Comparison of ENCODE assay signal across 1 cellular context in the genomic region with DNA sequence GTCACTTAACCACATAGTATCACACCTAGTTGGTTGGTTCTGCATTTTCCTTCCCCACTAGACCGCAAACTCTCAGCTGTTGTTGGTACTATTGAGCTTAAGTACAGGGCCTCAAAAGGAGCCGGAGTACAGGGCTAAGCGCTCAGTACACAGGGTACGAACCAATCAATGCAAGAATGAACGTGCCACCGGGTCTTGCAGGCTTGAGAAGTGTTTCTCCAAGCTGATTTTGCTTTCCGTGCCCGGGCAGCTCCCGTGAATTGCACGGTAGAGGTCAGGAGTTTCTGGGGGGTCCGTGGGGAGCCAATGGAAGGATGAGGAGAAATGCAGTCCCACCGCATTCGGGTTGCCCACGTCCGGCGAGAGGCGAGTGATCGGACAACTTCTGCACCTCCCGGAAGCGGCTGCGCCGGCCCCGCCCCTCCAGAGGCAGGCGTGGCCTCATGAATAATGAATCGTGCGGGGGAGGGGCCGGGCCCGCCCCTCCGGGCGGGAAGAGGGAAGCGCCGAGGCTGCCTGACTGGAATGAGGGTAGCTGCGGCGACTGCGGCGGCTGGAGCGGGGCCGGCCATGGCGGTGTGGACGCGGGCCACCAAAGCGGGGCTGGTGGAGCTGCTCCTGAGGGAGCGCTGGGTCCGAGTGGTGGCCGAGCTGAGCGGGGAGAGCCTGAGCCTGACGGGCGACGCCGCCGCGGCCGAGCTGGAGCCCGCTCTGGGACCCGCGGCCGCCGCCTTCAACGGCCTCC.
A peak's percentile ranks its signal among the peaks of the same experiment; 100 is the strongest.
TF ChIP-seq lines count a peak whose summit lies in the region.

A gene (plus strand): TSS at position 523 of the 745 bp plus-strand sequence. CDS start 3 bp downstream, at position 526.

TF ChIP-seq in HepG2, 621 proteins besides CTCF, POLR2A, EP300 and RAD21 (continued from another document and continues in another):
- TF ChIP-seq, protein P1, sequence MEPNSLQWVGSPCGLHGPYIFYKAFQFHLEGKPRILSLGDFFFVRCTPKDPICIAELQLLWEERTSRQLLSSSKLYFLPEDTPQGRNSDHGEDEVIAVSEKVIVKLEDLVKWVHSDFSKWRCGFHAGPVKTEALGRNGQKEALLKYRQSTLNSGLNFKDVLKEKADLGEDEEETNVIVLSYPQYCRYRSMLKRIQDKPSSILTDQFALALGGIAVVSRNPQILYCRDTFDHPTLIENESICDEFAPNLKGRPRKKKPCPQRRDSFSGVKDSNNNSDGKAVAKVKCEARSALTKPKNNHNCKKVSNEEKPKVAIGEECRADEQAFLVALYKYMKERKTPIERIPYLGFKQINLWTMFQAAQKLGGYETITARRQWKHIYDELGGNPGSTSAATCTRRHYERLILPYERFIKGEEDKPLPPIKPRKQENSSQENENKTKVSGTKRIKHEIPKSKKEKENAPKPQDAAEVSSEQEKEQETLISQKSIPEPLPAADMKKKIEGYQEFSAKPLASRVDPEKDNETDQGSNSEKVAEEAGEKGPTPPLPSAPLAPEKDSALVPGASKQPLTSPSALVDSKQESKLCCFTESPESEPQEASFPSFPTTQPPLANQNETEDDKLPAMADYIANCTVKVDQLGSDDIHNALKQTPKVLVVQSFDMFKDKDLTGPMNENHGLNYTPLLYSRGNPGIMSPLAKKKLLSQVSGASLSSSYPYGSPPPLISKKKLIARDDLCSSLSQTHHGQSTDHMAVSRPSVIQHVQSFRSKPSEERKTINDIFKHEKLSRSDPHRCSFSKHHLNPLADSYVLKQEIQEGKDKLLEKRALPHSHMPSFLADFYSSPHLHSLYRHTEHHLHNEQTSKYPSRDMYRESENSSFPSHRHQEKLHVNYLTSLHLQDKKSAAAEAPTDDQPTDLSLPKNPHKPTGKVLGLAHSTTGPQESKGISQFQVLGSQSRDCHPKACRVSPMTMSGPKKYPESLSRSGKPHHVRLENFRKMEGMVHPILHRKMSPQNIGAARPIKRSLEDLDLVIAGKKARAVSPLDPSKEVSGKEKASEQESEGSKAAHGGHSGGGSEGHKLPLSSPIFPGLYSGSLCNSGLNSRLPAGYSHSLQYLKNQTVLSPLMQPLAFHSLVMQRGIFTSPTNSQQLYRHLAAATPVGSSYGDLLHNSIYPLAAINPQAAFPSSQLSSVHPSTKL (CRISPR knock-in tag; IDR thresholded peaks at IDR 0.05) = peak; percentile 68
- TF ChIP-seq, protein P2, sequence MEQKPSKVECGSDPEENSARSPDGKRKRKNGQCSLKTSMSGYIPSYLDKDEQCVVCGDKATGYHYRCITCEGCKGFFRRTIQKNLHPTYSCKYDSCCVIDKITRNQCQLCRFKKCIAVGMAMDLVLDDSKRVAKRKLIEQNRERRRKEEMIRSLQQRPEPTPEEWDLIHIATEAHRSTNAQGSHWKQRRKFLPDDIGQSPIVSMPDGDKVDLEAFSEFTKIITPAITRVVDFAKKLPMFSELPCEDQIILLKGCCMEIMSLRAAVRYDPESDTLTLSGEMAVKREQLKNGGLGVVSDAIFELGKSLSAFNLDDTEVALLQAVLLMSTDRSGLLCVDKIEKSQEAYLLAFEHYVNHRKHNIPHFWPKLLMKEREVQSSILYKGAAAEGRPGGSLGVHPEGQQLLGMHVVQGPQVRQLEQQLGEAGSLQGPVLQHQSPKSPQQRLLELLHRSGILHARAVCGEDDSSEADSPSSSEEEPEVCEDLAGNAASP (CRISPR knock-in tag; IDR thresholded peaks at IDR 0.05; ENCODE audit: borderline replicate concordance) = peak; percentile 63; the same call in 1 of the 2 replicates
- TF ChIP-seq ELF3 (CRISPR knock-in tag; IDR thresholded peaks at IDR 0.05) (peak; percentile 96), ZC3H4 (CRISPR knock-in tag; IDR thresholded peaks at IDR 0.05; ENCODE audit: borderline replicate concordance) (peak; percentile 57; the same call in 1 of the 2 replicates), ZNF782 (CRISPR knock-in tag; IDR thresholded peaks at IDR 0.05; ENCODE audit: borderline replicate concordance) (0 out of 2 replicates have a peak, but pooled peaks have one; percentile 29), CBX5 (CRISPR knock-in tag; IDR thresholded peaks at IDR 0.05; ENCODE audit: borderline replicate concordance) (peak; percentile 38; the same call in 1 of the 2 replicates), ATF1 (CRISPR knock-in tag; IDR thresholded peaks at IDR 0.05) (no peak), FIP1L1 (IDR thresholded peaks at IDR 0.05; ENCODE audit: borderline replicate concordance, insufficient read depth, low read depth, low read length) (no peak), TEAD2 (CRISPR knock-in tag; IDR thresholded peaks at IDR 0.05) (no peak), MIER2 (CRISPR knock-in tag; IDR thresholded peaks at IDR 0.05) (peak; percentile 20; the same call in 1 of the 2 replicates), ZNF792 (CRISPR knock-in tag; IDR thresholded peaks at IDR 0.05) (peak; percentile 87), HES4 (CRISPR knock-in tag; IDR thresholded peaks at IDR 0.05; ENCODE audit: borderline replicate concordance) (peak; percentile 51; the same call in 1 of the 2 replicates), HNRNPK (IDR thresholded peaks at IDR 0.05; ENCODE audit: low read depth, low read length, poor library complexity, severe bottlenecking) (peak; percentile 61), KAT2B (IDR thresholded peaks at IDR 0.05; ENCODE audit: borderline replicate concordance, low read depth, low read length) (no peak), JUND (CRISPR knock-in tag; IDR thresholded peaks at IDR 0.05) (no peak), TOE1 (CRISPR knock-in tag; IDR thresholded peaks at IDR 0.05) (peak; percentile 61; the same call in 1 of the 2 replicates), SMAD1 (CRISPR knock-in tag; IDR thresholded peaks at IDR 0.05; ENCODE audit: borderline replicate concordance, low read depth) (peak; percentile 82; the same call in 1 of the 2 replicates), TAF15 (IDR thresholded peaks at IDR 0.05; ENCODE audit: low read depth, low read length, poor library complexity, severe bottlenecking) (peak; percentile 99), ZNF207 (IDR thresholded peaks at IDR 0.05; ENCODE audit: borderline replicate concordance) (no peak)
- TF ChIP-seq, protein P3, sequence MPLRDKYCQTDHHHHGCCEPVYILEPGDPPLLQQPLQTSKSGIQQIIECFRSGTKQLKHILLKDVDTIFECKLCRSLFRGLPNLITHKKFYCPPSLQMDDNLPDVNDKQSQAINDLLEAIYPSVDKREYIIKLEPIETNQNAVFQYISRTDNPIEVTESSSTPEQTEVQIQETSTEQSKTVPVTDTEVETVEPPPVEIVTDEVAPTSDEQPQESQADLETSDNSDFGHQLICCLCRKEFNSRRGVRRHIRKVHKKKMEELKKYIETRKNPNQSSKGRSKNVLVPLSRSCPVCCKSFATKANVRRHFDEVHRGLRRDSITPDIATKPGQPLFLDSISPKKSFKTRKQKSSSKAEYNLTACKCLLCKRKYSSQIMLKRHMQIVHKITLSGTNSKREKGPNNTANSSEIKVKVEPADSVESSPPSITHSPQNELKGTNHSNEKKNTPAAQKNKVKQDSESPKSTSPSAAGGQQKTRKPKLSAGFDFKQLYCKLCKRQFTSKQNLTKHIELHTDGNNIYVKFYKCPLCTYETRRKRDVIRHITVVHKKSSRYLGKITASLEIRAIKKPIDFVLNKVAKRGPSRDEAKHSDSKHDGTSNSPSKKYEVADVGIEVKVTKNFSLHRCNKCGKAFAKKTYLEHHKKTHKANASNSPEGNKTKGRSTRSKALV (CRISPR knock-in tag; IDR thresholded peaks at IDR 0.05) = peak; percentile 76; the same call in 1 of the 2 replicates
- TF ChIP-seq, protein P4, sequence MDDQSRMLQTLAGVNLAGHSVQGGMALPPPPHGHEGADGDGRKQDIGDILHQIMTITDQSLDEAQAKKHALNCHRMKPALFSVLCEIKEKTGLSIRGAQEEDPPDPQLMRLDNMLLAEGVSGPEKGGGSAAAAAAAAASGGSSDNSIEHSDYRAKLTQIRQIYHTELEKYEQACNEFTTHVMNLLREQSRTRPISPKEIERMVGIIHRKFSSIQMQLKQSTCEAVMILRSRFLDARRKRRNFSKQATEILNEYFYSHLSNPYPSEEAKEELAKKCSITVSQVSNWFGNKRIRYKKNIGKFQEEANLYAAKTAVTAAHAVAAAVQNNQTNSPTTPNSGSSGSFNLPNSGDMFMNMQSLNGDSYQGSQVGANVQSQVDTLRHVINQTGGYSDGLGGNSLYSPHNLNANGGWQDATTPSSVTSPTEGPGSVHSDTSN (CRISPR knock-in tag; IDR thresholded peaks at IDR 0.05; ENCODE audit: borderline replicate concordance) = peak; percentile 51; the same call in 1 of the 2 replicates
- TF ChIP-seq, protein P5, sequence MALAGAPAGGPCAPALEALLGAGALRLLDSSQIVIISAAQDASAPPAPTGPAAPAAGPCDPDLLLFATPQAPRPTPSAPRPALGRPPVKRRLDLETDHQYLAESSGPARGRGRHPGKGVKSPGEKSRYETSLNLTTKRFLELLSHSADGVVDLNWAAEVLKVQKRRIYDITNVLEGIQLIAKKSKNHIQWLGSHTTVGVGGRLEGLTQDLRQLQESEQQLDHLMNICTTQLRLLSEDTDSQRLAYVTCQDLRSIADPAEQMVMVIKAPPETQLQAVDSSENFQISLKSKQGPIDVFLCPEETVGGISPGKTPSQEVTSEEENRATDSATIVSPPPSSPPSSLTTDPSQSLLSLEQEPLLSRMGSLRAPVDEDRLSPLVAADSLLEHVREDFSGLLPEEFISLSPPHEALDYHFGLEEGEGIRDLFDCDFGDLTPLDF (CRISPR knock-in tag; IDR thresholded peaks at IDR 0.05) = peak; percentile 71
- TF ChIP-seq, protein P6, sequence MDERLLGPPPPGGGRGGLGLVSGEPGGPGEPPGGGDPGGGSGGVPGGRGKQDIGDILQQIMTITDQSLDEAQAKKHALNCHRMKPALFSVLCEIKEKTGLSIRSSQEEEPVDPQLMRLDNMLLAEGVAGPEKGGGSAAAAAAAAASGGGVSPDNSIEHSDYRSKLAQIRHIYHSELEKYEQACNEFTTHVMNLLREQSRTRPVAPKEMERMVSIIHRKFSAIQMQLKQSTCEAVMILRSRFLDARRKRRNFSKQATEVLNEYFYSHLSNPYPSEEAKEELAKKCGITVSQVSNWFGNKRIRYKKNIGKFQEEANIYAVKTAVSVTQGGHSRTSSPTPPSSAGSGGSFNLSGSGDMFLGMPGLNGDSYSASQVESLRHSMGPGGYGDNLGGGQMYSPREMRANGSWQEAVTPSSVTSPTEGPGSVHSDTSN (CRISPR knock-in tag; IDR thresholded peaks at IDR 0.05) = no peak
- TF ChIP-seq, protein P7, sequence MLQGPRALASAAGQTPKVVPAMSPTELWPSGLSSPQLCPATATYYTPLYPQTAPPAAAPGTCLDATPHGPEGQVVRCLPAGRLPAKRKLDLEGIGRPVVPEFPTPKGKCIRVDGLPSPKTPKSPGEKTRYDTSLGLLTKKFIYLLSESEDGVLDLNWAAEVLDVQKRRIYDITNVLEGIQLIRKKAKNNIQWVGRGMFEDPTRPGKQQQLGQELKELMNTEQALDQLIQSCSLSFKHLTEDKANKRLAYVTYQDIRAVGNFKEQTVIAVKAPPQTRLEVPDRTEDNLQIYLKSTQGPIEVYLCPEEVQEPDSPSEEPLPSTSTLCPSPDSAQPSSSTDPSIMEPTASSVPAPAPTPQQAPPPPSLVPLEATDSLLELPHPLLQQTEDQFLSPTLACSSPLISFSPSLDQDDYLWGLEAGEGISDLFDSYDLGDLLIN (CRISPR knock-in tag; IDR thresholded peaks at IDR 0.05; ENCODE audit: borderline replicate concordance) = peak; percentile 88; the same call in 1 of the 2 replicates
- TF ChIP-seq, protein P8, sequence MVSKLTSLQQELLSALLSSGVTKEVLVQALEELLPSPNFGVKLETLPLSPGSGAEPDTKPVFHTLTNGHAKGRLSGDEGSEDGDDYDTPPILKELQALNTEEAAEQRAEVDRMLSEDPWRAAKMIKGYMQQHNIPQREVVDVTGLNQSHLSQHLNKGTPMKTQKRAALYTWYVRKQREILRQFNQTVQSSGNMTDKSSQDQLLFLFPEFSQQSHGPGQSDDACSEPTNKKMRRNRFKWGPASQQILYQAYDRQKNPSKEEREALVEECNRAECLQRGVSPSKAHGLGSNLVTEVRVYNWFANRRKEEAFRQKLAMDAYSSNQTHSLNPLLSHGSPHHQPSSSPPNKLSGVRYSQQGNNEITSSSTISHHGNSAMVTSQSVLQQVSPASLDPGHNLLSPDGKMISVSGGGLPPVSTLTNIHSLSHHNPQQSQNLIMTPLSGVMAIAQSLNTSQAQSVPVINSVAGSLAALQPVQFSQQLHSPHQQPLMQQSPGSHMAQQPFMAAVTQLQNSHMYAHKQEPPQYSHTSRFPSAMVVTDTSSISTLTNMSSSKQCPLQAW (CRISPR knock-in tag; IDR thresholded peaks at IDR 0.05) = peak; percentile 62; the same call in 1 of the 2 replicates
- TF ChIP-seq, protein P9, sequence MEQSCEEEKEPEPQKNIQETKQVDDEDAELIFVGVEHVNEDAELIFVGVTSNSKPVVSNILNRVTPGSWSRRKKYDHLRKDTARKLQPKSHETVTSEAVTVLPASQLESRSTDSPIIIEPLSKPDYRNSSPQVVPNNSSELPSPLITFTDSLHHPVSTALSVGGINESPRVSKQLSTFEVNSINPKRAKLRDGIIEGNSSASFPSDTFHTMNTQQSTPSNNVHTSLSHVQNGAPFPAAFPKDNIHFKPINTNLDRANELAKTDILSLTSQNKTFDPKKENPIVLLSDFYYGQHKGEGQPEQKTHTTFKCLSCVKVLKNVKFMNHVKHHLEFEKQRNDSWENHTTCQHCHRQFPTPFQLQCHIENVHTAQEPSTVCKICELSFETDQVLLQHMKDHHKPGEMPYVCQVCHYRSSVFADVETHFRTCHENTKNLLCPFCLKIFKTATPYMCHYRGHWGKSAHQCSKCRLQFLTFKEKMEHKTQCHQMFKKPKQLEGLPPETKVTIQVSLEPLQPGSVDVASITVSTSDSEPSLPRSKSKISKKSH (CRISPR knock-in tag; IDR thresholded peaks at IDR 0.05; ENCODE audit: borderline replicate concordance) = peak; percentile 83; the same call in 1 of the 2 replicates
- TF ChIP-seq, protein P10, sequence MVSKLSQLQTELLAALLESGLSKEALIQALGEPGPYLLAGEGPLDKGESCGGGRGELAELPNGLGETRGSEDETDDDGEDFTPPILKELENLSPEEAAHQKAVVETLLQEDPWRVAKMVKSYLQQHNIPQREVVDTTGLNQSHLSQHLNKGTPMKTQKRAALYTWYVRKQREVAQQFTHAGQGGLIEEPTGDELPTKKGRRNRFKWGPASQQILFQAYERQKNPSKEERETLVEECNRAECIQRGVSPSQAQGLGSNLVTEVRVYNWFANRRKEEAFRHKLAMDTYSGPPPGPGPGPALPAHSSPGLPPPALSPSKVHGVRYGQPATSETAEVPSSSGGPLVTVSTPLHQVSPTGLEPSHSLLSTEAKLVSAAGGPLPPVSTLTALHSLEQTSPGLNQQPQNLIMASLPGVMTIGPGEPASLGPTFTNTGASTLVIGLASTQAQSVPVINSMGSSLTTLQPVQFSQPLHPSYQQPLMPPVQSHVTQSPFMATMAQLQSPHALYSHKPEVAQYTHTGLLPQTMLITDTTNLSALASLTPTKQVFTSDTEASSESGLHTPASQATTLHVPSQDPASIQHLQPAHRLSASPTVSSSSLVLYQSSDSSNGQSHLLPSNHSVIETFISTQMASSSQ (IDR thresholded peaks at IDR 0.05; ENCODE audit: low read depth) = no peak
- TF ChIP-seq, protein P10 (CRISPR knock-in tag; IDR thresholded peaks at IDR 0.05; ENCODE audit: borderline replicate concordance) = peak; percentile 40
